23 cellular contexts compared by ENCODE assay signal in the genomic region with DNA sequence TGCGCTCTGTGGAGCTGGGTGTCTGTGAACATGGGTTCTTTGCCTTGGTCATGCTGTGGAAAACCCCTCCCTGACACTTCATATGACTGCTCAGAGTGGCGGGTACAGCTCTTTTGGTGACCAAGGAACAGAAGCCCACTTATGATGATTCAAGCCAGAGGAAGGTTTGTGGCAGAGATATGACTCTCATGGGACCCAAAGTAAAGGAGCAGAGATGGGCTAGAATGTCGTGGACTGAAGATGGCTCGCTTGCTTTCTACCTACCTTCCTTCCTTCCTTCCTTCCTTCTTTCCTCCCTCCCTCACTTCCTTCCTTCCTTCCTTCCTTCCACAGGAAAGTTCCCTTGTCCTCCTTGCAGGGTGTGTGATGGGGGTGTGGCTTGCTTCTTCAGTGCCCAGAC.
DNase-seq lines count a peak whose midpoint lies in the region; FAIRE-seq and TF ChIP-seq lines count a peak whose summit lies in the region.
"Had no signal": no experiment of that assay in that cellular context is flagged by ENCODE, and none has a peak within 500 bp of the region (broad histone marks: within the 10 kb centered on the region; RNA-seq: fewer than 3 reads in every experiment).

No MANE protein-coding gene starts in this region.

- no peaks in the 10 kb centered on the region for H3K27me3 ChIP-seq in BLaER1 treated with 17β-estradiol and CSF1 and Interleukin-3, amounts not matched to agents 10 nM and 100 nM
- H3K27me3 ChIP-seq in bronchial epithelial cell (ENCODE audit: control insufficient read depth, insufficient read depth, low read length) (no peaks in the 10 kb centered on the region), SK-N-SH (ENCODE audit: insufficient read depth) (no peaks in the 10 kb centered on the region), esophagus squamous epithelium (peaks cover 0 to 67% (median 0%) of the 10 kb centered on the region in 4 donors)
- H3K27me3 ChIP-seq: BE2C had no signal

- TF ChIP-seq EP300 in SK-N-SH (IDR thresholded peaks at IDR 0.05; ENCODE audit: borderline replicate concordance in 1 of 2, low read depth in 1 of 2, low read length in 1 of 2): no peak

- FAIRE-seq in bronchial epithelial cell (lab: Jason Lieb, UNC): peak; percentile 72
- FAIRE-seq: A204.1, GM12878, H54 had no signal

- peaks cover 0 to 12% (median 0%) of the 10 kb centered on the region in 11 experiments; a peak in 4 of 22 replicates for H3K9me3 ChIP-seq in BLaER1 treated with 17β-estradiol and CSF1 and Interleukin-3, amounts not matched to agents 10 nM and 100 nM (replicated peaks in 1 of 11)
- H3K9me3 ChIP-seq in SK-N-SH (no peaks in the 10 kb centered on the region), esophagus squamous epithelium (no peaks in the 10 kb centered on the region)
- H3K9me3 ChIP-seq: BE2C, Caco-2, HAP-1 had no signal

- H3K4me3 ChIP-seq in BLaER1 treated with 17β-estradiol and CSF1 and Interleukin-3, amounts not matched to agents 10 nM and 100 nM: no peak overlapping the region
- H3K4me3 ChIP-seq in NB4 (ENCODE audit: low read depth, low read length) (no peak overlapping the region), bronchial epithelial cell (ENCODE audit: low read depth, low read length) (no peak overlapping the region), SK-N-SH (ENCODE audit: low read depth in 2 of 2, low read length in 1 of 2) (no peak overlapping the region), esophagus squamous epithelium (no peak overlapping the region)
- H3K4me3 ChIP-seq: GM12878, HAP-1 had no signal

- TF ChIP-seq POLR2A in NB4 (IDR thresholded peaks at IDR 0.05; ENCODE audit: extremely low read depth, insufficient read length) (no peak), esophagus squamous epithelium (IDR thresholded peaks at IDR 0.05) (no peak)

- H3K36me3 ChIP-seq in BLaER1 treated with 17β-estradiol and CSF1 and Interleukin-3, amounts not matched to agents 10 nM and 100 nM: no peaks in the 10 kb centered on the region
- H3K36me3 ChIP-seq in bronchial epithelial cell (ENCODE audit: control insufficient read depth, insufficient read depth, low read length): no peaks in the 10 kb centered on the region
- H3K36me3 ChIP-seq in SK-N-SH (replicated peaks in 1 of 2; ENCODE audit: control insufficient read depth in 1 of 2, insufficient read depth in 2 of 2, low read length in 1 of 2): no peaks in the 10 kb centered on the region
- no peaks in the 10 kb centered on the region for H3K36me3 ChIP-seq in esophagus squamous epithelium
- H3K36me3 ChIP-seq: BE2C, HAP-1 had no signal

- no peaks in the 10 kb centered on the region for H3K9me2 ChIP-seq in SK-N-SH

- intact Hi-C loops in esophagus squamous epithelium (cut with DNase I): no loop called here

- 83% methylated on average over 3 of the region's 4 CpGs for WGBS in SK-N-SH (ENCODE audit: low lambda C conversion rate)
- 72 to 74% methylated on average over 2 to 4 of the region's 4 CpGs for WGBS in esophagus squamous epithelium, 2 donors

- no peak overlapping the region for H2AFZ ChIP-seq in SK-N-SH (ENCODE audit: low read depth)

- H3K27ac ChIP-seq in BLaER1 treated with 17β-estradiol and CSF1 and Interleukin-3, amounts not matched to agents 10 nM and 100 nM: peak overlapping the region in 1 of 11 experiments; percentile 37; a peak in 2 of 22 replicates
- H3K27ac ChIP-seq in SK-N-SH (ENCODE audit: low read depth in 2 of 2, low read length in 1 of 2) (no peak overlapping the region), esophagus squamous epithelium (no peak overlapping the region)
- H3K27ac ChIP-seq: C4-2B had no signal

- no peaks in the 10 kb centered on the region for H3K79me2 ChIP-seq in SK-N-SH (ENCODE audit: insufficient read depth)

- POLR2A ChIA-PET in SK-N-SH (lab: Yijun Ruan, JAX): no interaction called here

- H3K9ac ChIP-seq in BLaER1 treated with 17β-estradiol and CSF1 and Interleukin-3, amounts not matched to agents 10 nM and 100 nM: no peak overlapping the region
- H3K9ac ChIP-seq in SK-N-SH: no peak overlapping the region

- H4K20me1 ChIP-seq in BLaER1 treated with 17β-estradiol and CSF1 and Interleukin-3, amounts not matched to agents 10 nM and 100 nM: no peaks in the 10 kb centered on the region
- no peaks in the 10 kb centered on the region for H4K20me1 ChIP-seq in SK-N-SH (ENCODE audit: insufficient read depth)

- peaks cover 35 to 64% (median 58%) of the 10 kb centered on the region in 10 experiments for H3K4me1 ChIP-seq in BLaER1 treated with 17β-estradiol and CSF1 and Interleukin-3, amounts not matched to agents 10 nM and 100 nM
- peaks cover 3% of the 10 kb centered on the region in 2 experiments; a peak in 1 of 4 replicates for H3K4me1 ChIP-seq in SK-N-SH (ENCODE audit: control insufficient read depth in 1 of 2, insufficient read depth in 2 of 2, low read depth in 1 of 2, low read length in 1 of 2)
- peaks cover 0 to 20% (median 5%) of the 10 kb centered on the region in 3 donors for H3K4me1 ChIP-seq in esophagus squamous epithelium
- H3K4me1 ChIP-seq: BE2C had no signal

- H3F3A ChIP-seq in SK-N-SH (replicated peaks; ENCODE audit: insufficient read depth): no peaks in the 10 kb centered on the region

- CTCF ChIA-PET in SK-N-SH (lab: Yijun Ruan, JAX): interaction anchor here (1.1 kb wide), 1 partner anchor 10 kb away, joined by 4 read pairs; no protein-coding TSS in a partner anchor

- TF ChIP-seq RAD21 in SK-N-SH (IDR thresholded peaks at IDR 0.05; ENCODE audit: low read length): no peak

- DNase-seq in NB4 (ENCODE audit: low read depth): peak; percentile 60
- no peak for DNase-seq in bronchial epithelial cell (ENCODE audit: low read depth)
- no peak for DNase-seq in NCI-H524 treated with DMSO at 0.1 percent for 48 hours (lab: John Stamatoyannopoulos, UW)
- DNase-seq in islet precursor cell: no peak
- DNase-seq in SK-N-SH: no peak
- DNase-seq in esophagus squamous epithelium (lab: John Stamatoyannopoulos, UW): no peak
- DNase-seq: ACHN; AML-193; BE2C; Caco-2; CD4-positive, CD25-positive, alpha-beta regulatory T cell; CD8-positive, alpha-beta T cell; DMS 273 treated with DMSO at 0.1 percent for 48 hours; DMS79; EL; GDM1; GOT3 had no signal

- no peak for TF ChIP-seq CTCF in NB4 (IDR thresholded peaks at IDR 0.05; ENCODE audit: low read depth, low read length)
- TF ChIP-seq CTCF in bronchial epithelial cell (IDR thresholded peaks at IDR 0.05; ENCODE audit: insufficient read depth, low read length, severe bottlenecking): no peak
- TF ChIP-seq CTCF in SK-N-SH (IDR thresholded peaks at IDR 0.05): no peak
- TF ChIP-seq CTCF in esophagus squamous epithelium (IDR thresholded peaks at IDR 0.05): no peak

- H3K4me2 ChIP-seq in BLaER1 treated with 17β-estradiol and CSF1 and Interleukin-3, amounts not matched to agents 10 nM and 100 nM: peak overlapping the region; percentile 65 to 82 (median 75)
- H3K4me2 ChIP-seq in SK-N-SH: no peak overlapping the region

TF ChIP-seq in SK-N-SH, 30 proteins besides CTCF, POLR2A, EP300 and RAD21:
- no peak for TF ChIP-seq TEAD4 (IDR thresholded peaks at IDR 0.05; ENCODE audit: borderline replicate concordance, insufficient read depth)
- no peak for TF ChIP-seq NRF1 (IDR thresholded peaks at IDR 0.05; ENCODE audit: low read depth, low read length)
- no peak for TF ChIP-seq MEF2A (IDR thresholded peaks at IDR 0.05; ENCODE audit: borderline replicate concordance, low read depth)
- TF ChIP-seq RCOR1 (IDR thresholded peaks at IDR 0.05; ENCODE audit: low read length): no peak
- TF ChIP-seq RFX5 (IDR thresholded peaks at IDR 0.05; ENCODE audit: low read length): no peak
- TF ChIP-seq SMC3 (IDR thresholded peaks at IDR 0.05; ENCODE audit: low read depth, low read length): no peak
- TF ChIP-seq FOSL2 (IDR thresholded peaks at IDR 0.05; ENCODE audit: borderline replicate concordance, low read depth): no peak
- TF ChIP-seq, protein P1, sequence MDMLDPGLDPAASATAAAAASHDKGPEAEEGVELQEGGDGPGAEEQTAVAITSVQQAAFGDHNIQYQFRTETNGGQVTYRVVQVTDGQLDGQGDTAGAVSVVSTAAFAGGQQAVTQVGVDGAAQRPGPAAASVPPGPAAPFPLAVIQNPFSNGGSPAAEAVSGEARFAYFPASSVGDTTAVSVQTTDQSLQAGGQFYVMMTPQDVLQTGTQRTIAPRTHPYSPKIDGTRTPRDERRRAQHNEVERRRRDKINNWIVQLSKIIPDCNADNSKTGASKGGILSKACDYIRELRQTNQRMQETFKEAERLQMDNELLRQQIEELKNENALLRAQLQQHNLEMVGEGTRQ (IDR thresholded peaks at IDR 0.05; ENCODE audit: borderline replicate concordance, low read depth, low read length): no peak
